In genomic region chr15:61818801-61819200, GRCh38 we compare ENCODE assay signal across 5 cellular contexts.
"Had no signal": no experiment of that assay in that cellular context is flagged by ENCODE, and none has a peak within 500 bp of the region (broad histone marks: within the 10 kb centered on the region; RNA-seq: fewer than 3 reads in every experiment).

No MANE protein-coding gene starts in this region.

- H3K4me3 ChIP-seq: GM23338, K562 had no signal

- H3K4me3 Mint-ChIP-seq: GM23338, H9 had no signal

- ATAC-seq: GM23338, K562 had no signal

- H3K9me3 Mint-ChIP-seq: GM23338, H9 had no signal

- H3K27ac Mint-ChIP-seq: GM23338, H9 had no signal

- DNase-seq: H9, HCEC 1CT, IMR-90 had no signal
